In genomic region chr5:138853132-138853531, GRCh38 we compare ENCODE assay signal across 33 cellular contexts. TPM values are rescaled to one million over a fixed set of nuclear protein-coding genes. Genes with fewer than 3 reads are reported as not detected.
"Had no signal": no experiment of that assay in that cellular context is flagged by ENCODE, and none has a peak within 500 bp of the region (broad histone marks: within the 10 kb centered on the region; RNA-seq: fewer than 3 reads in every experiment).

No MANE protein-coding gene starts in this region.

- H3K4me3 ChIP-seq: K562, Peyer's patch, SJSA1 had no signal

- H3K36me3 Mint-ChIP-seq: activated naive CD8-positive, alpha-beta T cell had no signal

- H3K9ac ChIP-seq: SK-N-SH had no signal

- H3K9me3 ChIP-seq: Peyer's patch, SJSA1, SK-N-SH had no signal

- DNase-seq: activated CD4-positive, alpha-beta T cell treated with anti-CD3 and anti-CD28 coated beads for 4 hours; activated CD4-positive, alpha-beta T cell treated with anti-CD3 and anti-CD28 coated beads, Interleukin-2, amount 50 U/mL, for 48 hours; activated CD8-positive, alpha-beta T cell treated with anti-CD3 and anti-CD28 coated beads, Interleukin-2, amount 10 ng/mL, durations not matched to agents 7 days and 5 days; activated gamma-delta T cell; activated naive CD4-positive, alpha-beta T cell treated with anti-CD3 and anti-CD28 coated beads for 36 hours; activated naive CD8-positive, alpha-beta T cell treated with anti-CD3 and anti-CD28 coated beads, Interleukin-2, amount 50 U/mL, for 24 hours; activated T-cell treated with anti-CD3 and anti-CD28 coated beads, Interleukin-2, amount 50 U/mL, for 24 hours; anterior cingulate cortex; caudate nucleus; cerebellar nuclear complex; NCI-H1105; NCI-H1417 treated with DMSO at 0.1 percent for 48 hours; NCI-H187 treated with DMSO at 0.1 percent for 48 hours; NCI-H2081; NCI-H2171 treated with DMSO at 0.1 percent for 48 hours; NCI-H226; NCI-H446 treated with DMSO at 0.1 percent for 48 hours; NCI-H524; NCI-H69; PC-3; Peyer's patch; RPMI8226; SHP77 treated with DMSO at 0.1 percent for 48 hours; SK-N-SH; T1000 had no signal

- H3K27ac ChIP-seq: Peyer's patch, SJSA1 had no signal

- H3K4me2 ChIP-seq: SK-N-SH had no signal

- H3K27me3 Mint-ChIP-seq: activated T-cell treated with anti-CD3 and anti-CD28 coated beads, Interleukin-2, amount 50 U/mL, for 24 hours; brain had no signal

- H3K9me3 Mint-ChIP-seq: activated naive CD4-positive, alpha-beta T cell treated with anti-CD3 and anti-CD28 coated beads for 36 hours; activated naive CD8-positive, alpha-beta T cell treated with anti-CD3 and anti-CD28 coated beads, Interleukin-2, amount 50 U/mL, for 24 hours; activated T-cell treated with anti-CD3 and anti-CD28 coated beads, Interleukin-2, amount 50 U/mL, for 24 hours; activated T-helper 2 cell treated with anti-CD3 and anti-CD28 coated beads, Interferon-gamma antibody, Interleukin-2, Interleukin-4, amounts not matched to agents 10 μg/mL and 5 μg/mL and 100 μg/mL, durations not matched to agents 14 hours and 24 hours and 36 hours; brain had no signal

- ATAC-seq: activated CD4-positive, CD25-positive, alpha-beta regulatory T cell treated with anti-CD3 and anti-CD28 coated beads, Interleukin-2, amount 50 U/mL, for 24 hours; activated CD8-positive, alpha-beta T cell treated with anti-CD3 and anti-CD28 coated beads, Interleukin-2, amount 10 ng/mL, durations not matched to agents 7 days and 5 days; activated naive CD8-positive, alpha-beta T cell treated with anti-CD3 and anti-CD28 coated beads, Interleukin-2, amount 50 U/mL, for 24 hours; K562; PC-3 had no signal

- H3K27me3 ChIP-seq: Peyer's patch, SJSA1 had no signal

- H3K4me1 ChIP-seq: Peyer's patch had no signal

- H3K4me3 Mint-ChIP-seq: activated CD8-positive, alpha-beta T cell treated with anti-CD3 and anti-CD28 coated beads, Interleukin-2, amount 10 ng/mL, durations not matched to agents 7 days and 5 days; activated naive CD4-positive, alpha-beta T cell treated with anti-CD3 and anti-CD28 coated beads for 36 hours; activated naive CD8-positive, alpha-beta T cell; activated naive CD8-positive, alpha-beta T cell treated with anti-CD3 and anti-CD28 coated beads, Interleukin-2, amount 50 U/mL, for 24 hours; activated T-cell treated with anti-CD3 and anti-CD28 coated beads, Interleukin-2, amount 50 U/mL, for 24 hours; brain had no signal

- H3K27ac Mint-ChIP-seq: activated CD8-positive, alpha-beta T cell treated with anti-CD3 and anti-CD28 coated beads, Interleukin-2, amount 10 ng/mL, durations not matched to agents 7 days and 5 days; activated naive CD4-positive, alpha-beta T cell treated with anti-CD3 and anti-CD28 coated beads for 36 hours; activated naive CD8-positive, alpha-beta T cell; activated naive CD8-positive, alpha-beta T cell treated with anti-CD3 and anti-CD28 coated beads, Interleukin-2, amount 50 U/mL, for 24 hours; activated T-cell treated with anti-CD3 and anti-CD28 coated beads, Interleukin-2, amount 50 U/mL, for 24 hours; activated T-helper 2 cell treated with anti-CD3 and anti-CD28 coated beads, Interferon-gamma antibody, Interleukin-2, Interleukin-4, amounts not matched to agents 10 μg/mL and 5 μg/mL and 100 μg/mL, durations not matched to agents 14 hours and 24 hours and 36 hours; brain had no signal

- H3K4me1 Mint-ChIP-seq: activated naive CD8-positive, alpha-beta T cell treated with anti-CD3 and anti-CD28 coated beads, Interleukin-2, amount 50 U/mL, for 24 hours had no signal

- H3K36me3 ChIP-seq: Peyer's patch had no signal

RNA-seq across cellular contexts. Expression of gene LRRTM2, which starts 22.0 kb away (rescaled TPM):
- total RNA-seq: activated naive CD4-positive, alpha-beta T cell treated with anti-CD3 and anti-CD28 coated beads for 36 hours; bronchial epithelial cell; M059J; PC-3 had no signal
